In genomic region chr19:3210347-3211017, GRCh38 we compare ENCODE assay signal across 8 cellular contexts. TPM values are rescaled to one million over a fixed set of nuclear protein-coding genes. Genes with fewer than 3 reads are reported as not detected.
DNase-seq lines count a peak whose midpoint lies in the region; ATAC-seq and TF ChIP-seq lines count a peak whose summit lies in the region.

No MANE protein-coding gene starts in this region.

- intact Hi-C loops in activated CD4-positive, alpha-beta T cell treated with anti-CD3 and anti-CD28 coated beads, Interleukin-2, amount 10 ng/mL, durations not matched to agents 24 days and 14 days (cut with micrococcal nuclease) = no loop called here
- intact Hi-C loops in dorsolateral prefrontal cortex (cut with DNase I) = no loop called here

- peak; percentile 85 to 87 for ATAC-seq in stimulated activated naive B cell treated with anti-CD40 and anti-IgM and Interleukin-4, amounts not matched to agents 10 μg/mL and 1 μg/mL and 100 μg/mL, for 72 hours (replicated peaks)
- no peak for ATAC-seq in HG02840 (IDR thresholded peaks at IDR 0.05; ENCODE audit: low FRiP score, unreplicated experiment)
- no peak for ATAC-seq in GM19395 (IDR thresholded peaks at IDR 0.05; ENCODE audit: unreplicated experiment)

- H3K4me3 ChIP-seq in GM12864 (ENCODE audit: low read depth, low read length) (no peak overlapping the region), dorsolateral prefrontal cortex (no peak overlapping the region)

- H3K27ac Mint-ChIP-seq in activated CD4-positive, alpha-beta T cell treated with anti-CD3 and anti-CD28 coated beads, Interleukin-2, amount 10 ng/mL, durations not matched to agents 24 days and 14 days = peak overlapping the region; percentile 37
- peak overlapping the region; percentile 81 for H3K27ac Mint-ChIP-seq in stimulated activated naive B cell treated with anti-CD40 and anti-IgM and Interleukin-4, amounts not matched to agents 10 μg/mL and 1 μg/mL and 100 μg/mL, for 72 hours

- peaks cover 14% of the 10 kb centered on the region for H3K36me3 Mint-ChIP-seq in activated CD4-positive, alpha-beta T cell treated with anti-CD3 and anti-CD28 coated beads, Interleukin-2, amount 10 ng/mL, durations not matched to agents 24 days and 14 days (ENCODE audit: low read depth)
- H3K36me3 Mint-ChIP-seq in stimulated activated naive B cell treated with anti-CD40 and anti-IgM and Interleukin-4, amounts not matched to agents 10 μg/mL and 1 μg/mL and 100 μg/mL, for 72 hours = peaks cover 12 to 26% of the 10 kb centered on the region in 2 donors

- H3K4me1 Mint-ChIP-seq in activated CD4-positive, alpha-beta T cell treated with anti-CD3 and anti-CD28 coated beads, Interleukin-2, amount 10 ng/mL, durations not matched to agents 24 days and 14 days = no peaks in the 10 kb centered on the region
- H3K4me1 Mint-ChIP-seq in stimulated activated naive B cell treated with anti-CD40 and anti-IgM and Interleukin-4, amounts not matched to agents 10 μg/mL and 1 μg/mL and 100 μg/mL, for 72 hours = peaks cover 13 to 24% of the 10 kb centered on the region in 2 donors

- no peaks in the 10 kb centered on the region for H3K27me3 Mint-ChIP-seq in activated CD4-positive, alpha-beta T cell treated with anti-CD3 and anti-CD28 coated beads, Interleukin-2, amount 10 ng/mL, durations not matched to agents 24 days and 14 days
- H3K27me3 Mint-ChIP-seq in stimulated activated naive B cell treated with anti-CD40 and anti-IgM and Interleukin-4, amounts not matched to agents 10 μg/mL and 1 μg/mL and 100 μg/mL, for 72 hours = no peaks in the 10 kb centered on the region

- H3K27me3 ChIP-seq in dorsolateral prefrontal cortex = no peaks in the 10 kb centered on the region

- no peak overlapping the region for H3K4me3 Mint-ChIP-seq in activated CD4-positive, alpha-beta T cell treated with anti-CD3 and anti-CD28 coated beads, Interleukin-2, amount 10 ng/mL, durations not matched to agents 24 days and 14 days
- H3K4me3 Mint-ChIP-seq in stimulated activated naive B cell treated with anti-CD40 and anti-IgM and Interleukin-4, amounts not matched to agents 10 μg/mL and 1 μg/mL and 100 μg/mL, for 72 hours = peak overlapping the region in 1 of 2 donors; percentile 22

- DNase-seq in GM12864 (ENCODE audit: low read depth) (no peak), M059J (ENCODE audit: low read depth) (peak; percentile 34), dorsolateral prefrontal cortex (peak in 1 of 10 donors; percentile 42), mucosa of gallbladder (ENCODE audit: low spot score) (peak; percentile 38)
- peak; percentile 90 for DNase-seq in activated CD4-positive, alpha-beta T cell treated with anti-CD3 and anti-CD28 coated beads, Interleukin-2, amount 10 ng/mL, durations not matched to agents 24 days and 14 days
- peak; percentile 48 for DNase-seq in stimulated activated naive B cell treated with anti-CD40 and anti-IgM and Interleukin-4, amounts not matched to agents 10 μg/mL and 1 μg/mL and 100 μg/mL, for 72 hours

- TF ChIP-seq CTCF in GM12864 (IDR thresholded peaks at IDR 0.05; ENCODE audit: low read depth, low read length, missing control alignments) = peak; percentile 88
- peak in 47 of 56 donors; percentile 8 to 57 (median 43) for TF ChIP-seq CTCF in dorsolateral prefrontal cortex (IDR thresholded peaks at IDR 0.05 in 54 of 56, conservative IDR thresholded peaks at IDR 0.05 in 2 of 56; ENCODE audit: low read depth in 1 of 56, partially characterized antibody in 56 of 56)

- no peak overlapping the region for H3K27ac ChIP-seq in dorsolateral prefrontal cortex

- no peaks in the 10 kb centered on the region for H3K9me3 Mint-ChIP-seq in activated CD4-positive, alpha-beta T cell treated with anti-CD3 and anti-CD28 coated beads, Interleukin-2, amount 10 ng/mL, durations not matched to agents 24 days and 14 days
- no peaks in the 10 kb centered on the region for H3K9me3 Mint-ChIP-seq in stimulated activated naive B cell treated with anti-CD40 and anti-IgM and Interleukin-4, amounts not matched to agents 10 μg/mL and 1 μg/mL and 100 μg/mL, for 72 hours

RNA-seq across cellular contexts. Expression of gene CELF5, which starts 14.0 kb away (rescaled TPM):
- total RNA-seq in M059J (2014; rRNA removed; shearing (Covaris generic)) = not detected in 2 replicates
- total RNA-seq in activated CD4-positive, alpha-beta T cell treated with anti-CD3 and anti-CD28 coated beads, Interleukin-2, amount 10 ng/mL, durations not matched to agents 24 days and 14 days = 0.12 and 0.19 TPM in 2 replicates
- total RNA-seq in dorsolateral prefrontal cortex (100 to 1,000 TPM in 42 of 120 experiments, 10 to 100 TPM in 78; 29.0 to 154 (median 91.2) TPM), mucosa of gallbladder (0.49 TPM)

RNA-seq across cellular contexts. Expression of gene NCLN, which starts 24.8 kb away (rescaled TPM):
- 44.7 and 76.1 TPM in 2 replicates for total RNA-seq in M059J (2014; rRNA removed; shearing (Covaris generic))
- 114 and 116 TPM in 2 replicates for total RNA-seq in activated CD4-positive, alpha-beta T cell treated with anti-CD3 and anti-CD28 coated beads, Interleukin-2, amount 10 ng/mL, durations not matched to agents 24 days and 14 days
- total RNA-seq in dorsolateral prefrontal cortex (10 to 100 TPM; 27.6 to 59.4 (median 41.0) TPM), mucosa of gallbladder (44.9 TPM)

RNA-seq across cellular contexts. Expression of gene S1PR4, which starts 31.9 kb away (rescaled TPM):
- not detected in 2 replicates for total RNA-seq in M059J (2014; rRNA removed; shearing (Covaris generic))
- 41.8 and 43.7 TPM in 2 replicates for total RNA-seq in activated CD4-positive, alpha-beta T cell treated with anti-CD3 and anti-CD28 coated beads, Interleukin-2, amount 10 ng/mL, durations not matched to agents 24 days and 14 days
- total RNA-seq in dorsolateral prefrontal cortex (1 to 10 TPM in 9 of 120 experiments, under 1 TPM in 55, not detected in 56; 0.28 to 3.3 (median 0.64) TPM), mucosa of gallbladder (2.4 TPM)

Comparison
In these comparisons a context has a peak if more than half of its experiments do, and no peak if none do; other contexts are left out.
1. ATAC-seq: peak in stimulated activated naive B cell treated with anti-CD40 and anti-IgM and Interleukin-4, amounts not matched to agents 10 μg/mL and 1 μg/mL and 100 μg/mL, for 72 hours (2 of 2); none in HG02840 (single experiment) and GM19395 (single experiment).
2. RNA of gene CELF5, which starts 14.0 kb away (total RNA-seq): 29.0 to 154 TPM in dorsolateral prefrontal cortex; 0.49 TPM in mucosa of gallbladder (single experiment), 0.12 to 0.19 TPM in activated CD4-positive, alpha-beta T cell treated with anti-CD3 and anti-CD28 coated beads, Interleukin-2, amount 10 ng/mL, durations not matched to agents 24 days and 14 days and not detected in M059J; every median in the first group is over 10 times any median in the second.